In genomic region chr16:82034981-82035612, GRCh38 we compare ENCODE assay signal across 16 cellular contexts. TPM values are rescaled to one million over a fixed set of nuclear protein-coding genes. Genes with fewer than 3 reads are reported as not detected.
DNase-seq lines count a peak whose midpoint lies in the region; ATAC-seq and TF ChIP-seq lines count a peak whose summit lies in the region.
"Had no signal": no experiment of that assay in that cellular context is flagged by ENCODE, and none has a peak within 500 bp of the region (broad histone marks: within the 10 kb centered on the region; RNA-seq: fewer than 3 reads in every experiment).

Gene HSD17B2 (plus strand): TSS chr16:82035253. CDS start chr16:82035425, 172 bp downstream.

- dilution Hi-C loops in mammary epithelial cell (cut with HindIII; ENCODE audit: low sequenced_read_pairs) = no loop called here

- TF ChIP-seq POLR2A in lower leg skin (IDR thresholded peaks at IDR 0.05) = no peak

- H3K9ac ChIP-seq in mammary epithelial cell (ENCODE audit: insufficient read depth, low read length) = no peak within 1 kb of the TSS

- intact Hi-C loops in mammary epithelial cell (cut with micrococcal nuclease) = loop anchor here (10.0 kb wide), 1 partner anchor 550 kb away; no protein-coding TSS in a partner anchor
- intact Hi-C loops in heart right ventricle (cut with DNase I) = loop anchor here in 8 of 10 donors (5.0 to 10.0 kb wide), 4 partner anchors 190 to 200 kb away; no protein-coding TSS in a partner anchor
- intact Hi-C loops in lower leg skin (cut with DNase I; ENCODE audit: low total_unique reads) = loop anchor here (10.0 kb wide), 1 partner anchor 200 kb away; no protein-coding TSS in a partner anchor

- H3K9me3 ChIP-seq in mammary epithelial cell (replicated peaks; ENCODE audit: insufficient read depth, low read length) (no peaks in the 10 kb centered on the region), heart right ventricle (no peaks in the 10 kb centered on the region)
- H3K9me3 ChIP-seq: thyroid gland had no signal

- ATAC-seq in left lobe of liver (peak; percentile 68), heart right ventricle (no peak), HG03378 (IDR thresholded peaks at IDR 0.05; ENCODE audit: unreplicated experiment) (no peak)
- ATAC-seq: K562 had no signal

- no peaks in the 10 kb centered on the region for H3K36me3 ChIP-seq in mammary epithelial cell (ENCODE audit: insufficient read depth, low read length)
- H3K36me3 ChIP-seq in urinary bladder (ENCODE audit: insufficient read depth) = no peaks in the 10 kb centered on the region
- H3K36me3 ChIP-seq in heart right ventricle = no peaks in the 10 kb centered on the region
- H3K36me3 ChIP-seq: thyroid gland had no signal

- peak within 1 kb of the TSS; percentile 6 for H3K4me2 ChIP-seq in mammary epithelial cell (ENCODE audit: insufficient read depth, low read depth, low read length)

- CTCF ChIA-PET in mammary epithelial cell (lab: Charles Lee; ENCODE audit: low non-redundant PET) = interaction anchor here (1.1 kb wide), 1 partner anchor 205 kb away, joined by 10 read pairs; no protein-coding TSS in a partner anchor

- TF ChIP-seq CTCF in mammary epithelial cell (conservative IDR thresholded peaks at IDR 0.05 in 1 of 2, IDR thresholded peaks at IDR 0.05 in 1 of 2; ENCODE audit: extremely low read depth in 1 of 2, insufficient read depth in 1 of 2, low read depth in 1 of 2, low read length in 2 of 2) (no peak), heart right ventricle (IDR thresholded peaks at IDR 0.05) (no peak), lower leg skin (IDR thresholded peaks at IDR 0.05) (no peak)

- H3K4me3 ChIP-seq in mammary epithelial cell (replicated peaks in 1 of 3; ENCODE audit: insufficient read depth in 1 of 3, low read depth in 2 of 3, low read length in 3 of 3) (no peak within 1 kb of the TSS), urinary bladder (ENCODE audit: low read depth, low read length) (peak within 1 kb of the TSS; percentile 62), heart right ventricle (no peak within 1 kb of the TSS), lower leg skin (ENCODE audit: low read depth, poor library complexity, severe bottlenecking) (no peak within 1 kb of the TSS)
- H3K4me3 ChIP-seq: dorsolateral prefrontal cortex, K562, thyroid gland had no signal

- H4K20me1 ChIP-seq in mammary epithelial cell (ENCODE audit: insufficient read depth, low read length) = no peaks in the 10 kb centered on the region

- in situ Hi-C loops in mammary epithelial cell (cut with MboI; ENCODE audit: low sequenced_read_pairs in 2 of 2) = loop anchor here (5.0 to 10.0 kb wide), 2 partner anchors 190 to 192 kb away; no protein-coding TSS in a partner anchor

- BruUV-seq in mammary epithelial cell (replicated peaks; lab: Mats Ljungman, UMichigan) = no TSS peak

- H3K27ac ChIP-seq in mammary epithelial cell (ENCODE audit: insufficient read depth, low read depth, low read length) (no peak within 1 kb of the TSS), urinary bladder (ENCODE audit: low read depth) (peak within 1 kb of the TSS; percentile 31), heart right ventricle (no peak within 1 kb of the TSS)
- H3K27ac ChIP-seq: dorsolateral prefrontal cortex, thyroid gland had no signal

- no peaks in the 10 kb centered on the region for H3K79me2 ChIP-seq in mammary epithelial cell (ENCODE audit: insufficient read depth, low read length)

- H3K4me1 ChIP-seq in mammary epithelial cell (ENCODE audit: insufficient read depth, low read length) (peaks cover 37% of the 10 kb centered on the region), urinary bladder (ENCODE audit: insufficient read depth) (no peaks in the 10 kb centered on the region), heart right ventricle (no peaks in the 10 kb centered on the region)
- H3K4me1 ChIP-seq: thyroid gland had no signal

- H3K27me3 ChIP-seq in mammary epithelial cell (ENCODE audit: insufficient read depth, low read length) (no peaks in the 10 kb centered on the region), heart right ventricle (peaks cover 0 to 19% (median 4%) of the 10 kb centered on the region in 7 donors)
- H3K27me3 ChIP-seq: thyroid gland had no signal

- WGBS in mammary epithelial cell (ENCODE audit: low coverage, missing lambda C conversion rate) = 74% methylated on average over 6 of the region's 6 CpGs
- WGBS in urinary bladder = 53% methylated on average over 6 of the region's 6 CpGs
- 74 to 80% methylated on average over 6 of the region's 6 CpGs for WGBS in heart right ventricle, 2 donors
- 70 to 74% methylated on average over 6 of the region's 6 CpGs for WGBS in lower leg skin, 2 donors

- H2AFZ ChIP-seq in mammary epithelial cell (ENCODE audit: low read depth, low read length) = peak within 1 kb of the TSS; percentile 25

- DNase-seq in NCI-H748 (lab: John Stamatoyannopoulos, UW; ENCODE audit: unreplicated experiment) (peak; percentile 40), NCI-H748 treated with DMSO at 0.1 percent for 48 hours (lab: John Stamatoyannopoulos, UW) (no peak), mammary epithelial cell (peak; percentile 52), left lobe of liver (ENCODE audit: low spot score) (peak; percentile 69), heart right ventricle (no peak), lower leg skin (ENCODE audit: low spot score in 2 of 2) (no peak)
- DNase-seq: activated CD4-positive, alpha-beta memory T cell treated with anti-CD3 and anti-CD28 coated beads for 36 hours; activated naive CD4-positive, alpha-beta T cell treated with anti-CD3 and anti-CD28 coated beads, Interleukin-2, amount 50 U/mL, for 16 hours; DND-41; dorsolateral prefrontal cortex; SW 1271; thyroid gland had no signal

RNA-seq across cellular contexts. Expression of gene HSD17B2, which starts in this region (rescaled TPM):
- 1 to 10 TPM; 1.3 to 2.4 TPM for total RNA-seq in mammary epithelial cell
- polyA plus RNA-seq in mammary epithelial cell = 3.2 TPM
- not detected for polyA minus RNA-seq in mammary epithelial cell
- total RNA-seq in left lobe of liver = 82.7 TPM
- 31.6 TPM for total RNA-seq in urinary bladder
- 83.2 TPM for polyA plus RNA-seq in urinary bladder
- not detected for total RNA-seq in heart right ventricle
- under 1 TPM in 1 of 2 donors, not detected in 1; 0.03 TPM for polyA plus RNA-seq in heart right ventricle
- total RNA-seq in lower leg skin = 1 to 10 TPM in 3 of 4 donors, not detected in 1; 3.0 to 6.0 (median 5.2) TPM
- total RNA-seq: activated CD4-positive, alpha-beta memory T cell treated with anti-CD3 and anti-CD28 coated beads for 36 hours; K562; NCI-H460; thyroid gland had no signal
- polyA plus RNA-seq: K562 had no signal

Comparison
In these comparisons a context has a peak if more than half of its experiments do, and no peak if none do; other contexts are left out.
1. RNA of gene HSD17B2 (polyA plus RNA-seq): 83.2 TPM in urinary bladder (single experiment); 3.2 TPM in mammary epithelial cell (single experiment) and 0.03 TPM in heart right ventricle; every median in the first group is over 10 times any median in the second.
2. DNase-seq: peak in NCI-H748 (single experiment), mammary epithelial cell (single experiment) and left lobe of liver (single experiment); none in NCI-H748 treated with DMSO at 0.1 percent for 48 hours (single experiment), heart right ventricle (0 of 2) and lower leg skin (0 of 2).